ENCODE assay signal across 8 cellular contexts in genomic region chr5:68225188-68225910, GRCh38. TPM values are rescaled to one million over a fixed set of nuclear protein-coding genes. Genes with fewer than 3 reads are reported as not detected.
DNase-seq lines count a peak whose midpoint lies in the region; ATAC-seq and TF ChIP-seq lines count a peak whose summit lies in the region.

No MANE protein-coding gene starts in this region.

- H3K36me3 ChIP-seq in liver (ENCODE audit: control insufficient read depth in 4 of 4, insufficient read depth in 3 of 4, low read depth in 1 of 4, low read length in 3 of 4) (peaks cover under 1 to 20% (median 13%) of the 10 kb centered on the region in 4 donors), upper lobe of left lung (peaks cover 0 to 29% (median 10%) of the 10 kb centered on the region in 4 donors)

- no peak for TF ChIP-seq EP300 in upper lobe of left lung (IDR thresholded peaks at IDR 0.05)

- WGBS in liver: 40% methylated on average over 12 of the region's 12 CpGs
- WGBS in upper lobe of left lung, 2 donors: 67 to 75% methylated on average over 12 of the region's 12 CpGs

- H3K4me1 Mint-ChIP-seq in brain: peaks cover 77% of the 10 kb centered on the region

- H3K4me1 ChIP-seq in liver (ENCODE audit: control insufficient read depth in 4 of 4, insufficient read depth in 4 of 4, low read length in 3 of 4): peaks cover 11 to 94% (median 81%) of the 10 kb centered on the region in 4 donors
- H3K4me1 ChIP-seq in upper lobe of left lung: peaks cover 26 to 35% (median 30%) of the 10 kb centered on the region in 4 donors

- peak overlapping the region in 4 of 5 experiments; percentile 1 to 72 (median 40) for H3K4me3 Mint-ChIP-seq in brain

- peak overlapping the region in 4 of 5 experiments; percentile 6 to 71 (median 14) for H3K27ac Mint-ChIP-seq in brain

- no peaks in the 10 kb centered on the region for H3K27me3 ChIP-seq in liver (ENCODE audit: control insufficient read depth in 4 of 4, insufficient read depth in 4 of 4, low read length in 3 of 4)
- no peaks in the 10 kb centered on the region for H3K27me3 ChIP-seq in upper lobe of left lung

- H3K4me3 ChIP-seq in liver (ENCODE audit: low read depth in 1 of 3, low read length in 3 of 3) (no peak overlapping the region), upper lobe of left lung (no peak overlapping the region)

- no peak for TF ChIP-seq POLR2A in upper lobe of left lung (IDR thresholded peaks at IDR 0.05)

- H3K9ac ChIP-seq in liver (ENCODE audit: low read depth in 1 of 2, low read length in 2 of 2): peak overlapping the region in 1 of 2 donors; percentile 29

- H3K36me3 Mint-ChIP-seq in brain: peaks cover 37% of the 10 kb centered on the region

- H3K9me3 Mint-ChIP-seq in brain: peaks cover 0 to 2% (median 0%) of the 10 kb centered on the region in 5 experiments

- peak; percentile 60 for DNase-seq in SIG-M5 treated with dmso at 0.1 percent for 504 hours (lab: John Stamatoyannopoulos, UW; ENCODE audit: unreplicated experiment)
- DNase-seq in SIG-M5 (lab: John Stamatoyannopoulos, UW): no peak
- DNase-seq in upper lobe of left lung: peak in 1 of 2 donors; percentile 81
- DNase-seq in stimulated activated CD4-positive, alpha-beta T cell treated with anti-CD3 and anti-CD28 coated beads, Interleukin-4, amount 100 ng/mL, for 1 hour: no peak
- DNase-seq in stimulated activated CD4-positive, alpha-beta T cell treated with anti-CD3 and anti-CD28 coated beads, Interleukin-12 subunit alpha, Interleukin-12 subunit beta, amount 100 ng/mL, for 4 hours: no peak

- H3K9me3 ChIP-seq in liver (ENCODE audit: control insufficient read depth in 4 of 4, low read length in 3 of 4) (peaks cover 0 to 4% (median 0%) of the 10 kb centered on the region in 4 donors), upper lobe of left lung (no peaks in the 10 kb centered on the region)

- no peak for TF ChIP-seq CTCF in brain (conservative IDR thresholded peaks at IDR 0.05)
- TF ChIP-seq CTCF in liver (IDR thresholded peaks at IDR 0.05; ENCODE audit: low read depth, low read length, missing input control): no peak
- TF ChIP-seq CTCF in upper lobe of left lung (IDR thresholded peaks at IDR 0.05): no peak

- H3K27ac ChIP-seq in liver (ENCODE audit: low read depth in 1 of 2, low read length in 2 of 2) (peak overlapping the region; percentile 76 to 83), upper lobe of left lung (peak overlapping the region; percentile 4 to 72 (median 38))

- TF ChIP-seq RAD21 in liver (IDR thresholded peaks at IDR 0.05): peak; percentile 30 to 58

- ATAC-seq in upper lobe of left lung (ENCODE audit: low FRiP score in 2 of 2) (peak; percentile 51 to 79), GM21381 (IDR thresholded peaks at IDR 0.05; ENCODE audit: unreplicated experiment) (no peak)

- peaks cover 2% of the 10 kb centered on the region for H3K27me3 Mint-ChIP-seq in brain

TF ChIP-seq in liver, 16 proteins besides CTCF, POLR2A, EP300 and RAD21:
- TF ChIP-seq NR2F2 (IDR thresholded peaks at IDR 0.05) (no peak), ZBTB33 (IDR thresholded peaks at IDR 0.05) (peak; percentile 33), ATF3 (IDR thresholded peaks at IDR 0.05) (peak; percentile 82), FOXA1 (IDR thresholded peaks at IDR 0.05) (no peak), FOXA2 (IDR thresholded peaks at IDR 0.05) (peak; percentile 31), REST (IDR thresholded peaks at IDR 0.05) (peak; percentile 20), EGR1 (IDR thresholded peaks at IDR 0.05; ENCODE audit: low read depth in 2 of 2) (no peak), RXRA (IDR thresholded peaks at IDR 0.05) (peak; percentile 54 to 77), YY1 (IDR thresholded peaks at IDR 0.05) (peak; percentile 53), GABPA (IDR thresholded peaks at IDR 0.05 in 1 of 2, conservative IDR thresholded peaks at IDR 0.05 in 1 of 2) (no peak), HNF4A (conservative IDR thresholded peaks at IDR 0.05) (peak; percentile 35 to 62), MAX (IDR thresholded peaks at IDR 0.05) (peak; percentile 68), JUND (IDR thresholded peaks at IDR 0.05) (peak; percentile 18 to 64), SP1 (IDR thresholded peaks at IDR 0.05) (peak; percentile 40), TAF1 (conservative IDR thresholded peaks at IDR 0.05) (no peak), HNF4G (IDR thresholded peaks at IDR 0.05) (no peak)

RNA-seq across cellular contexts. Expression of gene PIK3R1, which starts 9.8 kb away (rescaled TPM):
- polyA plus RNA-seq in brain (ENCODE audit: insufficient read depth, low read depth, low replicate concordance) (11.9 TPM), liver (10 to 100 TPM; 22.6 to 41.5 TPM)
- total RNA-seq in liver (100 to 1,000 TPM in 1 of 2 donors, 10 to 100 TPM in 1; 53.1 to 123 TPM), upper lobe of left lung (100 to 1,000 TPM in 1 of 6 donors, 10 to 100 TPM in 5; 52.3 to 112 (median 92.5) TPM)
